In the genomic region with DNA sequence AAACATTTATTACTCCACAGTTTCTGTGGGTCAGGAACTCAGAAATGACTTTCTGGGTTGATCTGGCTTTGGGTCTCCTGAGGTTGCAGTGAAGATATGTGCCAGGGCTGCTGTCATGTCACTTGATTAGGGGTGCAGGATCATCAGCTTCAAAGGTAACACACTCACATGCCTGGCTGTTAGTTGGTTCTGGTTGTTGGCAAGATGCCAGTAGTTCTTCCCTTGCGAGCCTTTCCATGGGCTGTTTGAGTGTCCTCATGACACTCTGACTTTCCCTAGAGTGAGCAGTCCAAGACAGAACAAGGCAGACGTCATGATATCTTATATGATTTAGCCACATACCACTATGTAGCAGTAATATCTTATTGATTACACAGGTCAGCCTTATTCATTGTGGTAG, we compare ENCODE assay signal across 2 cellular contexts.
TF ChIP-seq lines count a peak whose summit lies in the region.

No MANE protein-coding gene starts in this region.

TF ChIP-seq in SK-N-SH treated with all-trans-retinoic acid at 6 μM for 48 hours, 23 proteins besides CTCF, POLR2A, EP300 and RAD21 (continued from another document):
- TF ChIP-seq, protein P1, sequence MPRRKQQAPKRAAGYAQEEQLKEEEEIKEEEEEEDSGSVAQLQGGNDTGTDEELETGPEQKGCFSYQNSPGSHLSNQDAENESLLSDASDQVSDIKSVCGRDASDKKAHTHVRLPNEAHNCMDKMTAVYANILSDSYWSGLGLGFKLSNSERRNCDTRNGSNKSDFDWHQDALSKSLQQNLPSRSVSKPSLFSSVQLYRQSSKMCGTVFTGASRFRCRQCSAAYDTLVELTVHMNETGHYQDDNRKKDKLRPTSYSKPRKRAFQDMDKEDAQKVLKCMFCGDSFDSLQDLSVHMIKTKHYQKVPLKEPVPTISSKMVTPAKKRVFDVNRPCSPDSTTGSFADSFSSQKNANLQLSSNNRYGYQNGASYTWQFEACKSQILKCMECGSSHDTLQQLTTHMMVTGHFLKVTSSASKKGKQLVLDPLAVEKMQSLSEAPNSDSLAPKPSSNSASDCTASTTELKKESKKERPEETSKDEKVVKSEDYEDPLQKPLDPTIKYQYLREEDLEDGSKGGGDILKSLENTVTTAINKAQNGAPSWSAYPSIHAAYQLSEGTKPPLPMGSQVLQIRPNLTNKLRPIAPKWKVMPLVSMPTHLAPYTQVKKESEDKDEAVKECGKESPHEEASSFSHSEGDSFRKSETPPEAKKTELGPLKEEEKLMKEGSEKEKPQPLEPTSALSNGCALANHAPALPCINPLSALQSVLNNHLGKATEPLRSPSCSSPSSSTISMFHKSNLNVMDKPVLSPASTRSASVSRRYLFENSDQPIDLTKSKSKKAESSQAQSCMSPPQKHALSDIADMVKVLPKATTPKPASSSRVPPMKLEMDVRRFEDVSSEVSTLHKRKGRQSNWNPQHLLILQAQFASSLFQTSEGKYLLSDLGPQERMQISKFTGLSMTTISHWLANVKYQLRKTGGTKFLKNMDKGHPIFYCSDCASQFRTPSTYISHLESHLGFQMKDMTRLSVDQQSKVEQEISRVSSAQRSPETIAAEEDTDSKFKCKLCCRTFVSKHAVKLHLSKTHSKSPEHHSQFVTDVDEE (CRISPR knock-in tag; IDR thresholded peaks at IDR 0.05) = no peak
- TF ChIP-seq ZC3H10 (CRISPR knock-in tag; IDR thresholded peaks at IDR 0.05) = no peak
- TF ChIP-seq TOX (CRISPR knock-in tag; IDR thresholded peaks at IDR 0.05; ENCODE audit: borderline replicate concordance) = no peak
- no peak for TF ChIP-seq PPARA (CRISPR knock-in tag; IDR thresholded peaks at IDR 0.05; ENCODE audit: borderline replicate concordance)
- no peak for TF ChIP-seq ZNF8 (CRISPR knock-in tag; IDR thresholded peaks at IDR 0.05)
- no peak for TF ChIP-seq RARB (CRISPR knock-in tag; IDR thresholded peaks at IDR 0.05)
- TF ChIP-seq SNAI2 (CRISPR knock-in tag; IDR thresholded peaks at IDR 0.05) = no peak
- no peak for TF ChIP-seq ZFP3 (CRISPR knock-in tag; IDR thresholded peaks at IDR 0.05)

TF ChIP-seq in K562, 482 proteins besides CTCF, POLR2A, EP300 and RAD21 (continued from another document):
- TF ChIP-seq, protein P2, sequence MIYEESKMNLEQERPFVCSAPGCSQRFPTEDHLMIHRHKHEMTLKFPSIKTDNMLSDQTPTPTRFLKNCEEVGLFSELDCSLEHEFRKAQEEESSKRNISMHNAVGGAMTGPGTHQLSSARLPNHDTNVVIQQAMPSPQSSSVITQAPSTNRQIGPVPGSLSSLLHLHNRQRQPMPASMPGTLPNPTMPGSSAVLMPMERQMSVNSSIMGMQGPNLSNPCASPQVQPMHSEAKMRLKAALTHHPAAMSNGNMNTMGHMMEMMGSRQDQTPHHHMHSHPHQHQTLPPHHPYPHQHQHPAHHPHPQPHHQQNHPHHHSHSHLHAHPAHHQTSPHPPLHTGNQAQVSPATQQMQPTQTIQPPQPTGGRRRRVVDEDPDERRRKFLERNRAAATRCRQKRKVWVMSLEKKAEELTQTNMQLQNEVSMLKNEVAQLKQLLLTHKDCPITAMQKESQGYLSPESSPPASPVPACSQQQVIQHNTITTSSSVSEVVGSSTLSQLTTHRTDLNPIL (CRISPR knock-in tag; IDR thresholded peaks at IDR 0.05) = no peak
- no peak for TF ChIP-seq TSC22D4 (tag; IDR thresholded peaks at IDR 0.05)
- TF ChIP-seq TOE1 (IDR thresholded peaks at IDR 0.05; ENCODE audit: borderline replicate concordance) = no peak
- TF ChIP-seq TOE1 (CRISPR knock-in tag; IDR thresholded peaks at IDR 0.05; ENCODE audit: borderline replicate concordance, low read depth) = no peak
- TF ChIP-seq NFIX (CRISPR knock-in tag; IDR thresholded peaks at IDR 0.05; ENCODE audit: low read depth) = peak; percentile 97
- TF ChIP-seq NFIC (IDR thresholded peaks at IDR 0.05) = peak; percentile 99
- TF ChIP-seq SMAD1 (IDR thresholded peaks at IDR 0.05; ENCODE audit: low read depth, low read length, partially characterized antibody) = peak; percentile 58
- TF ChIP-seq SRSF7 (optimal IDR thresholded peaks at IDR 0.05; ENCODE audit: low read depth, low read length) = no peak
